1 cellular context compared by ENCODE assay signal in genomic region chr19:17747205-17748098, GRCh38.
TF ChIP-seq lines count a peak whose summit lies in the region.

No MANE protein-coding gene starts in this region.

TF ChIP-seq in GM12878, 131 proteins besides CTCF, POLR2A, EP300 and RAD21 (continued from another document and continues in another):
- TF ChIP-seq RUNX3 (IDR thresholded peaks at IDR 0.05; ENCODE audit: low read length) = no peak
- TF ChIP-seq NBN (IDR thresholded peaks at IDR 0.05) = no peak
- TF ChIP-seq ZSCAN29 (IDR thresholded peaks at IDR 0.05) = no peak
- no peak for TF ChIP-seq ESRRA (IDR thresholded peaks at IDR 0.05; ENCODE audit: low read length)
- TF ChIP-seq WRNIP1 (IDR thresholded peaks at IDR 0.05; ENCODE audit: borderline replicate concordance, low read depth, low read length) = no peak
- TF ChIP-seq TCF7 (IDR thresholded peaks at IDR 0.05; ENCODE audit: borderline replicate concordance) = no peak
- peak; percentile 11; the same call in 1 of the 2 replicates for TF ChIP-seq MAX (IDR thresholded peaks at IDR 0.05; ENCODE audit: low read depth, low read length)
- peak; percentile 38; the same call in 1 of the 2 replicates for TF ChIP-seq NKRF (conservative IDR thresholded peaks at IDR 0.05)
- TF ChIP-seq E4F1 (IDR thresholded peaks at IDR 0.05; ENCODE audit: borderline replicate concordance, partially characterized antibody) = no peak
- TF ChIP-seq LARP7 (IDR thresholded peaks at IDR 0.05) = peak; percentile 68
- TF ChIP-seq IRF4 (IDR thresholded peaks at IDR 0.05; ENCODE audit: low read depth, low read length) = no peak
- TF ChIP-seq IRF3 (IDR thresholded peaks at IDR 0.05) = peak; percentile 80
- TF ChIP-seq ZNF217 (IDR thresholded peaks at IDR 0.05) = peak; percentile 93
- no peak for TF ChIP-seq RFX5 (IDR thresholded peaks at IDR 0.05; ENCODE audit: low read depth, low read length)
- TF ChIP-seq PAX5 (IDR thresholded peaks at IDR 0.05; ENCODE audit: borderline replicate concordance, low read depth, low read length) = no peak
- TF ChIP-seq E2F8 (IDR thresholded peaks at IDR 0.05; ENCODE audit: low read depth, partially characterized antibody) = no peak
- TF ChIP-seq JUND (IDR thresholded peaks at IDR 0.05; ENCODE audit: low read depth, low read length) = no peak
- no peak for TF ChIP-seq ZZZ3 (IDR thresholded peaks at IDR 0.05; ENCODE audit: control insufficient read depth, insufficient read length, low read depth)
- no peak for TF ChIP-seq NR2C1 (IDR thresholded peaks at IDR 0.05)
- TF ChIP-seq TBL1XR1 (IDR thresholded peaks at IDR 0.05; ENCODE audit: low read depth, low read length) = no peak
- TF ChIP-seq POLR2AphosphoS5 (IDR thresholded peaks at IDR 0.05; ENCODE audit: low read length) = no peak
- no peak for TF ChIP-seq ASH2L (IDR thresholded peaks at IDR 0.05; ENCODE audit: borderline replicate concordance, low read depth)
- TF ChIP-seq NR2F1 (conservative IDR thresholded peaks at IDR 0.05) = peak; percentile 64
- TF ChIP-seq ZNF24 (IDR thresholded peaks at IDR 0.05) = no peak
- TF ChIP-seq CBFB (IDR thresholded peaks at IDR 0.05; ENCODE audit: low read depth) = no peak
- peak; percentile 83 for TF ChIP-seq PBX3 (IDR thresholded peaks at IDR 0.05; ENCODE audit: insufficient replicate concordance, low read depth, low read length)
- no peak for TF ChIP-seq GABPA (IDR thresholded peaks at IDR 0.05; ENCODE audit: low read depth)
- TF ChIP-seq CREB1 (IDR thresholded peaks at IDR 0.05; ENCODE audit: low read depth) = peak; percentile 72
- no peak for TF ChIP-seq SMAD5 (IDR thresholded peaks at IDR 0.05; ENCODE audit: low read depth)
- TF ChIP-seq ZNF384 (IDR thresholded peaks at IDR 0.05; ENCODE audit: borderline replicate concordance, low read depth, low read length) = no peak
- TF ChIP-seq YBX1 (IDR thresholded peaks at IDR 0.05) = no peak
- TF ChIP-seq TAF1 (IDR thresholded peaks at IDR 0.05; ENCODE audit: borderline replicate concordance, low read depth, low read length) = no peak
- no peak for TF ChIP-seq EED (IDR thresholded peaks at IDR 0.05; ENCODE audit: low read depth)
- TF ChIP-seq NFYA (IDR thresholded peaks at IDR 0.05; ENCODE audit: borderline replicate concordance, low read depth, low read length) = no peak
- no peak for TF ChIP-seq TCF3 (IDR thresholded peaks at IDR 0.05; ENCODE audit: borderline replicate concordance, insufficient read depth, low read depth, low read length)
- TF ChIP-seq REST (IDR thresholded peaks at IDR 0.05; ENCODE audit: low read depth, low read length) = no peak
- no peak for TF ChIP-seq JUNB (IDR thresholded peaks at IDR 0.05)
- TF ChIP-seq IRF5 (IDR thresholded peaks at IDR 0.05; ENCODE audit: borderline replicate concordance) = no peak
- no peak for TF ChIP-seq MYC (IDR thresholded peaks at IDR 0.05; ENCODE audit: insufficient read depth, insufficient read length, insufficient replicate concordance, low read length, severe bottlenecking)
- no peak for TF ChIP-seq IKZF2 (IDR thresholded peaks at IDR 0.05)
- TF ChIP-seq SP1 (IDR thresholded peaks at IDR 0.05; ENCODE audit: low read depth, low read length) = peak; percentile 95
- no peak for TF ChIP-seq BRCA1 (IDR thresholded peaks at IDR 0.05; ENCODE audit: low read depth, low read length)
- TF ChIP-seq CREM (IDR thresholded peaks at IDR 0.05; ENCODE audit: low read depth) = 0 out of 2 replicates have a peak, but pooled peaks have one; percentile 28
- TF ChIP-seq RAD51 (IDR thresholded peaks at IDR 0.05) = no peak
- TF ChIP-seq RELB (IDR thresholded peaks at IDR 0.05; ENCODE audit: low read depth) = no peak; the same call in 1 of the 2 replicates
- peak; percentile 96 for TF ChIP-seq SMARCA5 (IDR thresholded peaks at IDR 0.05)
- TF ChIP-seq RBBP5 (conservative IDR thresholded peaks at IDR 0.05) = no peak
- no peak for TF ChIP-seq BCL3 (IDR thresholded peaks at IDR 0.05; ENCODE audit: borderline replicate concordance, insufficient read depth, low read depth, low read length, poor library complexity, severe bottlenecking)
- TF ChIP-seq ATF7 (IDR thresholded peaks at IDR 0.05; ENCODE audit: low read depth) = 0 out of 2 replicates have a peak, but pooled peaks have one; percentile 12
- TF ChIP-seq CHD2 (IDR thresholded peaks at IDR 0.05; ENCODE audit: borderline replicate concordance, low read depth, low read length) = peak; percentile 74; the same call in 1 of the 2 replicates
